In genomic region chr2:9423100-9423921, GRCh38 we compare ENCODE assay signal across 1 cellular context.
TF ChIP-seq lines count a peak whose summit lies in the region.

Gene CPSF3, plus strand, starts transcription at chr2:9423654. Its CDS starts 120 bp downstream, at chr2:9423774.
A gene with protein sequence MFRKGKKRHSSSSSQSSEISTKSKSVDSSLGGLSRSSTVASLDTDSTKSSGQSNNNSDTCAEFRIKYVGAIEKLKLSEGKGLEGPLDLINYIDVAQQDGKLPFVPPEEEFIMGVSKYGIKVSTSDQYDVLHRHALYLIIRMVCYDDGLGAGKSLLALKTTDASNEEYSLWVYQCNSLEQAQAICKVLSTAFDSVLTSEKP (minus strand): TSS chr2:9423528. CDS start chr2:9418697, 4,831 bp downstream.

TF ChIP-seq in K562, 482 proteins besides CTCF, POLR2A, EP300 and RAD21 (continued from another document and continues in another):
- peak; percentile 45; the same call in 1 of the 2 replicates for TF ChIP-seq GMEB1 (CRISPR knock-in tag; IDR thresholded peaks at IDR 0.05)
- peak; percentile 15; the same call in 1 of the 2 replicates for TF ChIP-seq ZBTB9 (CRISPR knock-in tag; IDR thresholded peaks at IDR 0.05)
- TF ChIP-seq TRIM24 (IDR thresholded peaks at IDR 0.05): peak in 1 of 2 experiments; percentile 53; a peak in 1 of 4 replicates
- TF ChIP-seq HMG20A (CRISPR knock-in tag; conservative IDR thresholded peaks at IDR 0.05): no peak
- no peak for TF ChIP-seq SMARCA4 (IDR thresholded peaks at IDR 0.05)
- TF ChIP-seq CSDE1 (IDR thresholded peaks at IDR 0.05): no peak
- no peak for TF ChIP-seq ZNF165 (CRISPR knock-in tag; IDR thresholded peaks at IDR 0.05; ENCODE audit: borderline replicate concordance)
- 0 out of 2 replicates have a peak, but pooled peaks have one; percentile 42 for TF ChIP-seq FOSL1 (tag; conservative IDR thresholded peaks at IDR 0.05)
- no peak for TF ChIP-seq TGIF2 (CRISPR knock-in tag; IDR thresholded peaks at IDR 0.05)
- TF ChIP-seq MTA1 (IDR thresholded peaks at IDR 0.05; ENCODE audit: borderline replicate concordance): peak; percentile 67; the same call in 1 of the 2 replicates
- TF ChIP-seq HSF4 (CRISPR knock-in tag; IDR thresholded peaks at IDR 0.05; ENCODE audit: borderline replicate concordance): no peak
- no peak for TF ChIP-seq ZNF766 (CRISPR knock-in tag; conservative IDR thresholded peaks at IDR 0.05)
- TF ChIP-seq, protein P1, sequence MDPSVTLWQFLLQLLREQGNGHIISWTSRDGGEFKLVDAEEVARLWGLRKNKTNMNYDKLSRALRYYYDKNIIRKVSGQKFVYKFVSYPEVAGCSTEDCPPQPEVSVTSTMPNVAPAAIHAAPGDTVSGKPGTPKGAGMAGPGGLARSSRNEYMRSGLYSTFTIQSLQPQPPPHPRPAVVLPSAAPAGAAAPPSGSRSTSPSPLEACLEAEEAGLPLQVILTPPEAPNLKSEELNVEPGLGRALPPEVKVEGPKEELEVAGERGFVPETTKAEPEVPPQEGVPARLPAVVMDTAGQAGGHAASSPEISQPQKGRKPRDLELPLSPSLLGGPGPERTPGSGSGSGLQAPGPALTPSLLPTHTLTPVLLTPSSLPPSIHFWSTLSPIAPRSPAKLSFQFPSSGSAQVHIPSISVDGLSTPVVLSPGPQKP (CRISPR knock-in tag; IDR thresholded peaks at IDR 0.05): no peak
- TF ChIP-seq, protein P2, sequence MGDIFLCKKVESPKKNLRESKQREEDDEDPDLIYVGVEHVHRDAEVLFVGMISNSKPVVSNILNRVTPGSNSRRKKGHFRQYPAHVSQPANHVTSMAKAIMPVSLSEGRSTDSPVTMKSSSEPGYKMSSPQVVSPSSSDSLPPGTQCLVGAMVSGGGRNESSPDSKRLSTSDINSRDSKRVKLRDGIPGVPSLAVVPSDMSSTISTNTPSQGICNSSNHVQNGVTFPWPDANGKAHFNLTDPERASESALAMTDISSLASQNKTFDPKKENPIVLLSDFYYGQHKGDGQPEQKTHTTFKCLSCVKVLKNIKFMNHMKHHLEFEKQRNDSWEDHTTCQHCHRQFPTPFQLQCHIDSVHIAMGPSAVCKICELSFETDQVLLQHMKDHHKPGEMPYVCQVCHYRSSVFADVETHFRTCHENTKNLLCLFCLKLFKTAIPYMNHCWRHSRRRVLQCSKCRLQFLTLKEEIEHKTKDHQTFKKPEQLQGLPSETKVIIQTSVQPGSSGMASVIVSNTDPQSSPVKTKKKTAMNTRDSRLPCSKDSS (IDR thresholded peaks at IDR 0.05; ENCODE audit: low read depth, partially characterized antibody): no peak
- TF ChIP-seq HDAC3 (IDR thresholded peaks at IDR 0.05; ENCODE audit: borderline replicate concordance, partially characterized antibody): no peak
- no peak for TF ChIP-seq STAG1 (CRISPR knock-in tag; IDR thresholded peaks at IDR 0.05; ENCODE audit: borderline replicate concordance)
- TF ChIP-seq ZNF253 (CRISPR knock-in tag; conservative IDR thresholded peaks at IDR 0.05): no peak
- no peak for TF ChIP-seq ZNF121 (CRISPR knock-in tag; conservative IDR thresholded peaks at IDR 0.05)
- no peak for TF ChIP-seq DACH1 (IDR thresholded peaks at IDR 0.05; ENCODE audit: partially characterized antibody)
- TF ChIP-seq ZHX1 (conservative IDR thresholded peaks at IDR 0.05; ENCODE audit: low read length): no peak
- 0 out of 2 replicates have a peak, but pooled peaks have one; percentile 16 for TF ChIP-seq HDAC2 (IDR thresholded peaks at IDR 0.05)
- TF ChIP-seq TOE1 (IDR thresholded peaks at IDR 0.05; ENCODE audit: borderline replicate concordance): peak; percentile 95
- no peak for TF ChIP-seq TOE1 (CRISPR knock-in tag; IDR thresholded peaks at IDR 0.05; ENCODE audit: borderline replicate concordance, low read depth)
- TF ChIP-seq ZNF76 (CRISPR knock-in tag; IDR thresholded peaks at IDR 0.05; ENCODE audit: borderline replicate concordance): no peak
- peak; percentile 34; the same call in 1 of the 2 replicates for TF ChIP-seq ZNF431 (CRISPR knock-in tag; IDR thresholded peaks at IDR 0.05)
- TF ChIP-seq BACH1 (tag; IDR thresholded peaks at IDR 0.05): no peak
- TF ChIP-seq ASH1L (IDR thresholded peaks at IDR 0.05; ENCODE audit: borderline replicate concordance, low read depth, partially characterized antibody): no peak
- no peak for TF ChIP-seq SREBF1 (IDR thresholded peaks at IDR 0.05; ENCODE audit: borderline replicate concordance, low read depth, low read length)
- TF ChIP-seq SOX6 (IDR thresholded peaks at IDR 0.05): peak; percentile 48; the same call in 1 of the 2 replicates
- no peak for TF ChIP-seq HDAC6 (IDR thresholded peaks at IDR 0.05; ENCODE audit: low read depth, low read length)
- TF ChIP-seq, protein P3, sequence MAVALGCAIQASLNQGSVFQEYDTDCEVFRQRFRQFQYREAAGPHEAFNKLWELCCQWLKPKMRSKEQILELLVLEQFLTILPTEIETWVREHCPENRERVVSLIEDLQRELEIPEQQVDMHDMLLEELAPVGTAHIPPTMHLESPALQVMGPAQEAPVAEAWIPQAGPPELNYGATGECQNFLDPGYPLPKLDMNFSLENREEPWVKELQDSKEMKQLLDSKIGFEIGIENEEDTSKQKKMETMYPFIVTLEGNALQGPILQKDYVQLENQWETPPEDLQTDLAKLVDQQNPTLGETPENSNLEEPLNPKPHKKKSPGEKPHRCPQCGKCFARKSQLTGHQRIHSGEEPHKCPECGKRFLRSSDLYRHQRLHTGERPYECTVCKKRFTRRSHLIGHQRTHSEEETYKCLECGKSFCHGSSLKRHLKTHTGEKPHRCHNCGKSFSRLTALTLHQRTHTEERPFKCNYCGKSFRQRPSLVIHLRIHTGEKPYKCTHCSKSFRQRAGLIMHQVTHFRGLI (CRISPR knock-in tag; IDR thresholded peaks at IDR 0.05): no peak
- peak; percentile 86 for TF ChIP-seq SUPT5H (IDR thresholded peaks at IDR 0.05)
- TF ChIP-seq MCM3 (IDR thresholded peaks at IDR 0.05): no peak
- peak; percentile 59; the same call in 1 of the 2 replicates for TF ChIP-seq MYC (IDR thresholded peaks at IDR 0.05; ENCODE audit: low read depth, low read length)
- TF ChIP-seq MYC (CRISPR knock-in tag; IDR thresholded peaks at IDR 0.05; ENCODE audit: borderline replicate concordance, low read depth): peak; percentile 42; the same call in 1 of the 2 replicates
- TF ChIP-seq, protein P4, sequence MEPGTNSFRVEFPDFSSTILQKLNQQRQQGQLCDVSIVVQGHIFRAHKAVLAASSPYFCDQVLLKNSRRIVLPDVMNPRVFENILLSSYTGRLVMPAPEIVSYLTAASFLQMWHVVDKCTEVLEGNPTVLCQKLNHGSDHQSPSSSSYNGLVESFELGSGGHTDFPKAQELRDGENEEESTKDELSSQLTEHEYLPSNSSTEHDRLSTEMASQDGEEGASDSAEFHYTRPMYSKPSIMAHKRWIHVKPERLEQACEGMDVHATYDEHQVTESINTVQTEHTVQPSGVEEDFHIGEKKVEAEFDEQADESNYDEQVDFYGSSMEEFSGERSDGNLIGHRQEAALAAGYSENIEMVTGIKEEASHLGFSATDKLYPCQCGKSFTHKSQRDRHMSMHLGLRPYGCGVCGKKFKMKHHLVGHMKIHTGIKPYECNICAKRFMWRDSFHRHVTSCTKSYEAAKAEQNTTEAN (CRISPR knock-in tag; IDR thresholded peaks at IDR 0.05): 0 out of 2 replicates have a peak, but pooled peaks have one; percentile 52
- no peak for TF ChIP-seq EWSR1 (IDR thresholded peaks at IDR 0.05; ENCODE audit: borderline replicate concordance, low read depth, partially characterized antibody)
- TF ChIP-seq PHTF2 (CRISPR knock-in tag; IDR thresholded peaks at IDR 0.05): no peak
- TF ChIP-seq PHB2 (IDR thresholded peaks at IDR 0.05; ENCODE audit: low read depth): no peak
- no peak for TF ChIP-seq ZNF212 (CRISPR knock-in tag; IDR thresholded peaks at IDR 0.05)
- no peak for TF ChIP-seq DDX20 (tag; IDR thresholded peaks at IDR 0.05; ENCODE audit: low read depth)
- TF ChIP-seq HMG20B (CRISPR knock-in tag; IDR thresholded peaks at IDR 0.05): no peak
- peak; percentile 93 for TF ChIP-seq ZFX (CRISPR knock-in tag; IDR thresholded peaks at IDR 0.05)
- no peak for TF ChIP-seq ZNF75A (CRISPR knock-in tag; IDR thresholded peaks at IDR 0.05)
- no peak for TF ChIP-seq PTTG1 (tag; IDR thresholded peaks at IDR 0.05; ENCODE audit: low read depth)
- TF ChIP-seq, protein P5, sequence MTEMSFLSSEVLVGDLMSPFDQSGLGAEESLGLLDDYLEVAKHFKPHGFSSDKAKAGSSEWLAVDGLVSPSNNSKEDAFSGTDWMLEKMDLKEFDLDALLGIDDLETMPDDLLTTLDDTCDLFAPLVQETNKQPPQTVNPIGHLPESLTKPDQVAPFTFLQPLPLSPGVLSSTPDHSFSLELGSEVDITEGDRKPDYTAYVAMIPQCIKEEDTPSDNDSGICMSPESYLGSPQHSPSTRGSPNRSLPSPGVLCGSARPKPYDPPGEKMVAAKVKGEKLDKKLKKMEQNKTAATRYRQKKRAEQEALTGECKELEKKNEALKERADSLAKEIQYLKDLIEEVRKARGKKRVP (CRISPR knock-in tag; IDR thresholded peaks at IDR 0.05): peak; percentile 18; the same call in 1 of the 2 replicates
- no peak for TF ChIP-seq TEAD2 (tag; IDR thresholded peaks at IDR 0.05)
- TF ChIP-seq HDAC1 (IDR thresholded peaks at IDR 0.05): peak in 1 of 2 experiments; percentile 83; a peak in 2 of 4 replicates
- no peak for TF ChIP-seq ZNF324 (CRISPR knock-in tag; IDR thresholded peaks at IDR 0.05)
- TF ChIP-seq KLF16 (IDR thresholded peaks at IDR 0.05): no peak
- no peak for TF ChIP-seq SAFB2 (IDR thresholded peaks at IDR 0.05; ENCODE audit: borderline replicate concordance, low read depth, low read length, severe bottlenecking)
- TF ChIP-seq ILK (tag; IDR thresholded peaks at IDR 0.05; ENCODE audit: borderline replicate concordance, low read depth): no peak
- TF ChIP-seq SMAD3 (CRISPR knock-in tag; conservative IDR thresholded peaks at IDR 0.05): no peak
- TF ChIP-seq, protein P6, sequence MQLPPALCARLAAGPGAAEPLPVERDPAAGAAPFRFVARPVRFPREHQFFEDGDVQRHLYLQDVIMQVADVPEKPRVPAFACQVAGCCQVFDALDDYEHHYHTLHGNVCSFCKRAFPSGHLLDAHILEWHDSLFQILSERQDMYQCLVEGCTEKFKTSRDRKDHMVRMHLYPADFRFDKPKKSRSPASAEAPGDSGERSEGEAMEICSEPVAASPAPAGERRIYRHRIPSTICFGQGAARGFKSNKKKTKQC (CRISPR knock-in tag; IDR thresholded peaks at IDR 0.05): no peak; the same call in none of the 2 replicates
- TF ChIP-seq PTBP1 (IDR thresholded peaks at IDR 0.05; ENCODE audit: low read depth, low read length): no peak
- no peak for TF ChIP-seq JUN (IDR thresholded peaks at IDR 0.05; ENCODE audit: borderline replicate concordance, low read depth, low read length)
- TF ChIP-seq JUN (CRISPR knock-in tag; IDR thresholded peaks at IDR 0.05; ENCODE audit: borderline replicate concordance): 0 out of 2 replicates have a peak, but pooled peaks have one; percentile 24
- no peak for TF ChIP-seq ELF4 (CRISPR knock-in tag; IDR thresholded peaks at IDR 0.05)
- TF ChIP-seq ZFPM2 (CRISPR knock-in tag; IDR thresholded peaks at IDR 0.05): no peak
